Comparison of ENCODE assay signal across 37 cellular contexts in the genomic region with DNA sequence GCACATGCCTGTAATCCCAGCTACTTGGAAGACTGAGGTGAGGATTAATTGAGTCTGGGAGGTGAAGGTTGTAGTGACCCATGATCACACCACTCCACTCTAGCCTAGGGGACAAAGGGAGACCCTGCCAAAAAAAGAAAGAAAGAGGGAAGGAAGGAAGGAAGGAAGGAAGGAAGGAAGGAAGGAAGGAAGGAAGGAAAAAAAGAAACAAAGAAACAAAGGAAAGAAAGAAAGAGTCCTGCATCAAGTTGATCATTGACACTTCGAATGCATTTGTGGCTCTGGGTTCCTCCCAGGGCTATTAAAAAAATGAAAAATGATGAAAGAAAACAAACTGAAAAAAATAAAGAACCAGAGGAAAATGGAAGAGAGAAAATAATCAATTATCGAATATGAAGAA. TPM values are rescaled to one million over a fixed set of nuclear protein-coding genes. Genes with fewer than 3 reads are reported as not detected.
"Had no signal": no experiment of that assay in that cellular context is flagged by ENCODE, and none has a peak within 500 bp of the region (broad histone marks: within the 10 kb centered on the region; RNA-seq: fewer than 3 reads in every experiment).

No MANE protein-coding gene starts in this region.

- H3K36me3 Mint-ChIP-seq: activated CD4-positive, alpha-beta memory T cell treated with anti-CD3 and anti-CD28 coated beads for 36 hours; activated naive CD8-positive, alpha-beta T cell treated with anti-CD3 and anti-CD28 coated beads, Interleukin-2, amount 10 ng/mL, durations not matched to agents 7 days and 5 days; brain had no signal

- H3K4me3 Mint-ChIP-seq: activated B cell treated with CpG ODN at 0.5 μM for 24 hours; activated CD4-positive, alpha-beta memory T cell treated with anti-CD3 and anti-CD28 coated beads for 36 hours; activated CD4-positive, alpha-beta T cell treated with anti-CD3 and anti-CD28 coated beads for 36 hours; activated CD8-positive, alpha-beta T cell treated with anti-CD3 and anti-CD28 coated beads for 36 hours; activated naive CD4-positive, alpha-beta T cell treated with anti-CD3 and anti-CD28 coated beads for 36 hours; activated naive CD8-positive, alpha-beta T cell treated with anti-CD3 and anti-CD28 coated beads, Interleukin-2, amount 10 ng/mL, durations not matched to agents 7 days and 5 days; activated naive CD8-positive, alpha-beta T cell treated with anti-CD3 and anti-CD28 coated beads, Interleukin-2, amount 50 U/mL, for 24 hours; activated T-cell treated with anti-CD3 and anti-CD28 coated beads, Interleukin-2, amount 50 U/mL, for 4 hours; activated T-cell treated with anti-CD3 and anti-CD28 coated beads, Interleukin-2, amount 50 U/mL, for 72 hours; activated T-helper 1 cell treated with anti-CD3 and anti-CD28 coated beads, Interleukin-12 subunit alpha, Interleukin-12 subunit beta, Interleukin-2, Interleukin-4 antibody, amounts not matched to agents 30 ng/mL and 10 ng/mL and 1 ng/mL, durations not matched to agents 14 hours and 24 hours and 36 hours; activated T-helper 17 cell treated with anti-CD3 and anti-CD28 coated beads, Interleukin-2, amount 50 U/mL, for 72 hours; central memory CD8-positive, alpha-beta T cell; T-helper 1 cell treated with Interleukin-12 subunit alpha and Interleukin-12 subunit beta and Interleukin-4 antibody, amounts not matched to agents 30 μg/mL and 1 μg/mL, for 36 hours; T-helper 2 cell treated with Interferon-gamma antibody and Interleukin-4, amounts not matched to agents 5 μg/mL and 100 μg/mL, for 36 hours had no signal

- H3K27ac Mint-ChIP-seq: activated B cell treated with CpG ODN at 0.5 μM for 24 hours; activated CD4-positive, alpha-beta memory T cell treated with anti-CD3 and anti-CD28 coated beads for 36 hours; activated CD4-positive, alpha-beta T cell treated with anti-CD3 and anti-CD28 coated beads for 36 hours; activated CD8-positive, alpha-beta T cell treated with anti-CD3 and anti-CD28 coated beads for 36 hours; activated naive CD4-positive, alpha-beta T cell treated with anti-CD3 and anti-CD28 coated beads for 36 hours; activated naive CD4-positive, alpha-beta T cell treated with anti-CD3 and anti-CD28 coated beads, Interleukin-2, amount 50 U/mL, for 72 hours; activated naive CD8-positive, alpha-beta T cell treated with anti-CD3 and anti-CD28 coated beads, Interleukin-2, amount 10 ng/mL, durations not matched to agents 7 days and 5 days; activated naive CD8-positive, alpha-beta T cell treated with anti-CD3 and anti-CD28 coated beads, Interleukin-2, amount 50 U/mL, for 24 hours; activated T-cell treated with anti-CD3 and anti-CD28 coated beads, Interleukin-2, amount 50 U/mL, for 72 hours; activated T-helper 1 cell treated with anti-CD3 and anti-CD28 coated beads, Interleukin-12 subunit alpha, Interleukin-12 subunit beta, Interleukin-2, Interleukin-4 antibody, amounts not matched to agents 30 ng/mL and 10 ng/mL and 1 ng/mL, durations not matched to agents 14 hours and 24 hours and 36 hours; activated T-helper 17 cell treated with anti-CD3 and anti-CD28 coated beads, Interleukin-2, amount 50 U/mL, for 72 hours; brain; T-helper 1 cell treated with Interleukin-12 subunit alpha and Interleukin-12 subunit beta and Interleukin-4 antibody, amounts not matched to agents 30 μg/mL and 1 μg/mL, for 36 hours; T-helper 2 cell treated with Interferon-gamma antibody and Interleukin-4, amounts not matched to agents 5 μg/mL and 100 μg/mL, for 36 hours had no signal

- H3K27me3 ChIP-seq: ascending aorta had no signal

- H3K9me3 ChIP-seq: ascending aorta had no signal

- H3K27ac ChIP-seq: ascending aorta, cardiac muscle cell, VCaP had no signal

- ATAC-seq: activated CD4-positive, alpha-beta T cell treated with anti-CD3 and anti-CD28 coated beads for 36 hours; activated CD8-positive, alpha-beta T cell treated with anti-CD3 and anti-CD28 coated beads for 36 hours; activated naive CD4-positive, alpha-beta T cell treated with anti-CD3 and anti-CD28 coated beads, Interleukin-2, amount 50 U/mL, for 72 hours; activated naive CD8-positive, alpha-beta T cell treated with anti-CD3 and anti-CD28 coated beads, Interleukin-2, amount 50 U/mL, for 24 hours; activated T-cell treated with anti-CD3 and anti-CD28 coated beads, Interleukin-2, amount 50 U/mL, for 4 hours; activated T-cell treated with anti-CD3 and anti-CD28 coated beads, Interleukin-2, amount 50 U/mL, for 72 hours; activated T-helper 17 cell treated with anti-CD3 and anti-CD28 coated beads, Interleukin-2, amount 50 U/mL, for 72 hours had no signal

- H3K4me3 ChIP-seq: ascending aorta, cardiac muscle cell had no signal

- H3K36me3 ChIP-seq: ascending aorta, cardiac muscle cell had no signal

- H3K9me3 Mint-ChIP-seq: activated B cell treated with CpG ODN at 0.5 μM for 24 hours; activated CD4-positive, alpha-beta memory T cell treated with anti-CD3 and anti-CD28 coated beads for 36 hours; activated CD8-positive, alpha-beta T cell treated with anti-CD3 and anti-CD28 coated beads for 36 hours; activated naive CD4-positive, alpha-beta T cell treated with anti-CD3 and anti-CD28 coated beads for 36 hours; activated naive CD4-positive, alpha-beta T cell treated with anti-CD3 and anti-CD28 coated beads, Interleukin-2, amount 50 U/mL, for 72 hours; activated naive CD8-positive, alpha-beta T cell treated with anti-CD3 and anti-CD28 coated beads, Interleukin-2, amount 10 ng/mL, durations not matched to agents 7 days and 5 days; activated naive CD8-positive, alpha-beta T cell treated with anti-CD3 and anti-CD28 coated beads, Interleukin-2, amount 50 U/mL, for 24 hours; activated T-cell treated with anti-CD3 and anti-CD28 coated beads, Interleukin-2, amount 50 U/mL, for 4 hours; activated T-cell treated with anti-CD3 and anti-CD28 coated beads, Interleukin-2, amount 50 U/mL, for 72 hours; activated T-helper 1 cell treated with anti-CD3 and anti-CD28 coated beads, Interleukin-12 subunit alpha, Interleukin-12 subunit beta, Interleukin-2, Interleukin-4 antibody, amounts not matched to agents 30 ng/mL and 10 ng/mL and 1 ng/mL, durations not matched to agents 14 hours and 24 hours and 36 hours; activated T-helper 17 cell treated with anti-CD3 and anti-CD28 coated beads, Interleukin-2, amount 50 U/mL, for 72 hours; central memory CD8-positive, alpha-beta T cell; T-helper 1 cell treated with Interleukin-12 subunit alpha and Interleukin-12 subunit beta and Interleukin-4 antibody, amounts not matched to agents 30 μg/mL and 1 μg/mL, for 36 hours; T-helper 2 cell treated with Interferon-gamma antibody and Interleukin-4, amounts not matched to agents 5 μg/mL and 100 μg/mL, for 36 hours had no signal

- DNase-seq: activated B cell treated with CpG ODN at 0.5 μM for 24 hours; activated CD4-positive, alpha-beta memory T cell treated with anti-CD3 and anti-CD28 coated beads for 36 hours; activated CD4-positive, alpha-beta T cell treated with anti-CD3 and anti-CD28 coated beads for 1 hour; activated CD4-positive, alpha-beta T cell treated with anti-CD3 and anti-CD28 coated beads for 36 hours; activated CD4-positive, alpha-beta T cell treated with anti-CD3 and anti-CD28 coated beads for 48 hours; activated CD4-positive, alpha-beta T cell treated with anti-CD3 and anti-CD28 coated beads, Interleukin-2, amount 50 U/mL, for 1 hour; activated CD4-positive, alpha-beta T cell treated with anti-CD3 and anti-CD28 coated beads, Interleukin-2, amount 50 U/mL, for 4 hours; activated CD8-positive, alpha-beta memory T cell treated with anti-CD3 and anti-CD28 coated beads, Interleukin-2, amount 50 U/mL, for 4 hours; activated CD8-positive, alpha-beta T cell treated with anti-CD3 and anti-CD28 coated beads for 36 hours; activated effector memory CD4-positive, alpha-beta T cell treated with anti-CD3 and anti-CD28 coated beads, Interleukin-2, amount 50 U/mL, for 16 hours; activated gamma-delta T cell treated with Interleukin-2 at 50 U/mL for 16 hours; activated naive CD4-positive, alpha-beta T cell; activated naive CD4-positive, alpha-beta T cell treated with anti-CD3 and anti-CD28 coated beads for 36 hours; activated naive CD4-positive, alpha-beta T cell treated with anti-CD3 and anti-CD28 coated beads, Interleukin-2, amount 50 U/mL, for 16 hours; activated naive CD8-positive, alpha-beta T cell treated with anti-CD3 and anti-CD28 coated beads, Interleukin-2, amount 10 ng/mL, durations not matched to agents 7 days and 5 days; activated naive CD8-positive, alpha-beta T cell treated with anti-CD3 and anti-CD28 coated beads, Interleukin-2, amount 50 U/mL, for 24 hours; activated T-cell treated with anti-CD3 and anti-CD28 coated beads for 4 hours; activated T-cell treated with anti-CD3 and anti-CD28 coated beads, Interleukin-2, amount 50 U/mL, for 1 hour; activated T-cell treated with anti-CD3 and anti-CD28 coated beads, Interleukin-2, amount 50 U/mL, for 4 hours; activated T-cell treated with anti-CD3 and anti-CD28 coated beads, Interleukin-2, amount 50 U/mL, for 72 hours; amygdala; anterior cingulate cortex; caudate nucleus; cerebellar nuclear complex; T-helper 1 cell; T-helper 2 cell; T-helper 9 cell had no signal

RNA-seq across cellular contexts. Expression of gene PRRT4, which starts 3.9 kb away (rescaled TPM):
- total RNA-seq: activated B cell treated with CpG ODN at 0.5 μM for 24 hours had no signal
